19 cellular contexts compared by ENCODE assay signal in genomic region chr7:135109976-135110375, GRCh38. TPM values are rescaled to one million over a fixed set of nuclear protein-coding genes. Genes with fewer than 3 reads are reported as not detected.
"Had no signal": no experiment of that assay in that cellular context is flagged by ENCODE, and none has a peak within 500 bp of the region (broad histone marks: within the 10 kb centered on the region; RNA-seq: fewer than 3 reads in every experiment).

No MANE protein-coding gene starts in this region.

- ATAC-seq: heart left ventricle; left colon; mucosa of descending colon; naive thymus-derived CD8-positive, alpha-beta T cell; stimulated activated naive B cell treated with anti-CD40 and anti-IgM and Interleukin-4, amounts not matched to agents 10 μg/mL and 1 μg/mL and 100 μg/mL, for 72 hours; stimulated activated naive CD8-positive, alpha-beta T cell treated with anti-CD3 and anti-CD28 coated beads, Interleukin-15, amount 100 ng/mL, for 72 hours had no signal

- H3K4me1 Mint-ChIP-seq: immature natural killer cell; stimulated activated naive B cell treated with anti-CD40 and anti-IgM and Interleukin-4, amounts not matched to agents 10 μg/mL and 1 μg/mL and 100 μg/mL, for 72 hours; stimulated activated naive CD8-positive, alpha-beta T cell treated with anti-CD3 and anti-CD28 coated beads, Interleukin-15, amount 100 ng/mL, for 72 hours had no signal

- H3K27ac Mint-ChIP-seq: immature natural killer cell; naive thymus-derived CD8-positive, alpha-beta T cell; stimulated activated naive B cell treated with anti-CD40 and anti-IgM and Interleukin-4, amounts not matched to agents 10 μg/mL and 1 μg/mL and 100 μg/mL, for 72 hours; stimulated activated naive CD8-positive, alpha-beta T cell treated with anti-CD3 and anti-CD28 coated beads, Interleukin-15, amount 100 ng/mL, for 72 hours had no signal

- H3K4me3 Mint-ChIP-seq: immature natural killer cell; naive thymus-derived CD8-positive, alpha-beta T cell; stimulated activated naive B cell treated with anti-CD40 and anti-IgM and Interleukin-4, amounts not matched to agents 10 μg/mL and 1 μg/mL and 100 μg/mL, for 72 hours; stimulated activated naive CD8-positive, alpha-beta T cell treated with anti-CD3 and anti-CD28 coated beads, Interleukin-15, amount 100 ng/mL, for 72 hours had no signal

- H3K9me3 ChIP-seq: mucosa of descending colon, sigmoid colon, testis, transverse colon had no signal

- H3K4me1 ChIP-seq: heart left ventricle, sigmoid colon, testis, transverse colon had no signal

- H3K27ac ChIP-seq: coronary artery, heart left ventricle, sigmoid colon, skin epidermis, testis, transverse colon had no signal

- H3K36me3 ChIP-seq: heart left ventricle, sigmoid colon, transverse colon had no signal

- H3K4me3 ChIP-seq: coronary artery, heart left ventricle, mucosa of descending colon, sigmoid colon, skin epidermis, testis, transverse colon had no signal

- H3K27me3 ChIP-seq: heart left ventricle, sigmoid colon, testis, transverse colon had no signal

- H3K27me3 Mint-ChIP-seq: naive thymus-derived CD8-positive, alpha-beta T cell; stimulated activated naive B cell treated with anti-CD40 and anti-IgM and Interleukin-4, amounts not matched to agents 10 μg/mL and 1 μg/mL and 100 μg/mL, for 72 hours; stimulated activated naive CD8-positive, alpha-beta T cell treated with anti-CD3 and anti-CD28 coated beads, Interleukin-15, amount 100 ng/mL, for 72 hours had no signal

- DNase-seq: effector CD4-positive, alpha-beta T cell; foreskin melanocyte; heart left ventricle; hippocampal formation; immature natural killer cell; left colon; mucosa of descending colon; naive thymus-derived CD8-positive, alpha-beta T cell; posterior cingulate gyrus; sigmoid colon; stimulated activated CD4-positive, alpha-beta T cell treated with anti-CD3 and anti-CD28 coated beads, Interleukin-2, amount 100 ng/mL, for 24 hours; stimulated activated CD4-positive, alpha-beta T cell treated with anti-CD3 and anti-CD28 coated beads, Interleukin-4, amount 100 ng/mL, for 4 hours; stimulated activated naive B cell treated with anti-CD40 and anti-IgM and Interleukin-4, amounts not matched to agents 10 μg/mL and 1 μg/mL and 100 μg/mL, for 72 hours; stimulated activated naive CD8-positive, alpha-beta T cell treated with anti-CD3 and anti-CD28 coated beads, Interleukin-15, amount 100 ng/mL, for 72 hours; testis; transverse colon had no signal

RNA-seq across cellular contexts. Expression of gene TMEM140, which starts 37.9 kb away (rescaled TPM):
- total RNA-seq: osteocyte had no signal
